Comparison of ENCODE assay signal across 9 cellular contexts in genomic region chr1:96236156-96236739, GRCh38.
DNase-seq lines count a peak whose midpoint lies in the region; ATAC-seq and TF ChIP-seq lines count a peak whose summit lies in the region.
"Had no signal": no experiment of that assay in that cellular context is flagged by ENCODE, and none has a peak within 500 bp of the region (broad histone marks: within the 10 kb centered on the region; RNA-seq: fewer than 3 reads in every experiment).

No MANE protein-coding gene starts in this region.

- no peaks in the 10 kb centered on the region for H3K27me3 ChIP-seq in NT2/D1 (ENCODE audit: insufficient read depth, insufficient read length)
- H3K27me3 ChIP-seq: BLaER1 had no signal

- no peak overlapping the region for H3K9ac ChIP-seq in NT2/D1 (ENCODE audit: insufficient read length, low read depth)
- H3K9ac ChIP-seq: BLaER1 had no signal

- ATAC-seq in HG03442 (IDR thresholded peaks at IDR 0.05; ENCODE audit: unreplicated experiment) (peak; percentile 58), HG03139 (IDR thresholded peaks at IDR 0.05; ENCODE audit: unreplicated experiment) (no peak)

- peak; percentile 23 for TF ChIP-seq CTCF in coronary artery (IDR thresholded peaks at IDR 0.05)

- H3K4me3 ChIP-seq in NT2/D1 (ENCODE audit: insufficient read length, low read depth): no peak overlapping the region
- no peak overlapping the region for H3K4me3 ChIP-seq in coronary artery
- H3K4me3 ChIP-seq: BLaER1 had no signal

- H3K27ac ChIP-seq in coronary artery: no peak overlapping the region
- H3K27ac ChIP-seq: BLaER1 had no signal

- DNase-seq in NCI-H2196 (lab: John Stamatoyannopoulos, UW; ENCODE audit: unreplicated experiment) (peak; percentile 2), NCI-H2196 treated with DMSO at 0.1 percent for 48 hours (lab: John Stamatoyannopoulos, UW; ENCODE audit: unreplicated experiment) (no peak), NT2/D1 (ENCODE audit: low read depth, low spot score) (peak; percentile 51), coronary artery (ENCODE audit: low spot score) (no peak), midbrain (lab: John Stamatoyannopoulos, UW) (peak; percentile 68), activated gamma-delta T cell treated with Interleukin-2 at 50 U/mL for 16 hours (no peak)

- no peaks in the 10 kb centered on the region for H3K36me3 ChIP-seq in NT2/D1 (ENCODE audit: insufficient read depth, insufficient read length, low read length)
- H3K36me3 ChIP-seq: BLaER1 had no signal

- H3K9me3 ChIP-seq in NT2/D1 (ENCODE audit: insufficient read depth, low read length): no peaks in the 10 kb centered on the region
- H3K9me3 ChIP-seq: BLaER1 had no signal

- no peaks in the 10 kb centered on the region for H3K4me1 ChIP-seq in NT2/D1 (ENCODE audit: insufficient read depth, insufficient read length)
- H3K4me1 ChIP-seq: BLaER1 had no signal

Comparison
In these comparisons a context has a peak if more than half of its experiments do, and no peak if none do; other contexts are left out.
1. DNase-seq: peak in NCI-H2196 (single experiment), NT2/D1 (single experiment) and midbrain (single experiment); none in NCI-H2196 treated with DMSO at 0.1 percent for 48 hours (single experiment), coronary artery (single experiment) and activated gamma-delta T cell treated with Interleukin-2 at 50 U/mL for 16 hours (single experiment).